In the genomic region with DNA sequence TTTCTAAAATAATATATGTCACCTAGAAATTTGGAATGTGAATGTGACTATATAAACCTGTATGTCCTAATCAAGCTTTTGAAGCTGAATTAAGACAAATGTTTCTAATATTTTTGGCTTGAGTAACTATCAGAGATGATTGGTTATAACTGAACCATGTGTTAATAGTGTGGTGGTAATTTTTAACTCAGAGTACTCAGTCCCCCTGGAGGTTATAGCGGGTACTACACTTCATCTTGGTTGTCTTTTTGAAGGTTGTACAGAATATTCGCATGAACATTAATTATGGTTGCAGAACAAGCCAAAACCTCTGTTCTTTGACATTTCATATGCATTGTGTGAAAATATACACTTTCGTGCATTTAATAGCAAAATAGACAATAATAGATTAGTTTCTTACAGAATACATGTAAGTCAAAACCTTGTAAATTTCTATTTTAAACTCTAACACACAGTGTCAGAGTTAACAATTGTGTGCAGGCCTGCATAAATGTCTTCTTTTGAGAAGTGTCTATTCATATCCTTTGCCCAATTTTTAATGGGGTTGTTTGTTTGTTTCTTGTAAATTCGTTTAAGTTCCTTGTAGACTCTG, we compare ENCODE assay signal across 8 cellular contexts.
A peak's percentile ranks its signal among the peaks of the same experiment; 100 is the strongest.
DNase-seq lines count a peak whose midpoint lies in the region; ATAC-seq, FAIRE-seq and TF ChIP-seq lines count a peak whose summit lies in the region.

No MANE protein-coding gene starts in this region.

- WGBS in mammary epithelial cell (ENCODE audit: low coverage, missing lambda C conversion rate), result 66% methylated on average over 4 of the region's 4 CpGs
- 15% methylated on average over 4 of the region's 4 CpGs for WGBS in HepG2 (ENCODE audit: low lambda C conversion rate)

- H3K9me3 ChIP-seq in OCI-LY1 (ENCODE audit: low read length) (no peaks in the 10 kb centered on the region), mammary epithelial cell (replicated peaks; ENCODE audit: insufficient read depth, low read length) (no peaks in the 10 kb centered on the region), HepG2 (ENCODE audit: low read length) (no peaks in the 10 kb centered on the region), upper lobe of right lung (no peaks in the 10 kb centered on the region)

- H3K79me2 ChIP-seq in OCI-LY1 (ENCODE audit: insufficient read depth, low read length), result no peaks in the 10 kb centered on the region
- H3K79me2 ChIP-seq in mammary epithelial cell (ENCODE audit: insufficient read depth, low read length), result peaks cover 28% of the 10 kb centered on the region
- no peaks in the 10 kb centered on the region for H3K79me2 ChIP-seq in HepG2 (ENCODE audit: insufficient read depth, low read length)

- TF ChIP-seq CTCF in OCI-LY1 (IDR thresholded peaks at IDR 0.05; ENCODE audit: low read length) (peak; percentile 74), mammary epithelial cell (conservative IDR thresholded peaks at IDR 0.05 in 1 of 2, IDR thresholded peaks at IDR 0.05 in 1 of 2; ENCODE audit: extremely low read depth in 1 of 2, insufficient read depth in 1 of 2, low read depth in 1 of 2, low read length in 2 of 2) (peak; percentile 69 to 72), HepG2 (CRISPR knock-in tag; IDR thresholded peaks at IDR 0.05) (peak; percentile 65), upper lobe of right lung (IDR thresholded peaks at IDR 0.05) (peak; percentile 87)

- DNase-seq in COLO668 (lab: John Stamatoyannopoulos, UW; ENCODE audit: unreplicated experiment) (peak; percentile 38), mammary epithelial cell (peak; percentile 41), HepG2 (ENCODE audit: low spot score) (peak; percentile 53), upper lobe of right lung (no peak), T-helper 9 cell (no peak)

- H3K4me3 ChIP-seq in OCI-LY1 (ENCODE audit: low read depth, low read length, poor library complexity, severe bottlenecking) (no peak overlapping the region), mammary epithelial cell (replicated peaks in 1 of 3; ENCODE audit: insufficient read depth in 1 of 3, low read depth in 2 of 3, low read length in 3 of 3) (no peak overlapping the region), HepG2 (replicated peaks in 1 of 3; ENCODE audit: insufficient read depth in 1 of 3, low read depth in 2 of 3, low read length in 3 of 3) (no peak overlapping the region), upper lobe of right lung (no peak overlapping the region)

- no peak for TF ChIP-seq EP300 in HepG2 (IDR thresholded peaks at IDR 0.05; ENCODE audit: low read depth in 2 of 2, low read length in 2 of 2)
- no peak for TF ChIP-seq EP300 in HepG2 (CRISPR knock-in tag; IDR thresholded peaks at IDR 0.05; ENCODE audit: borderline replicate concordance)

- H3K4me1 ChIP-seq in OCI-LY1 (ENCODE audit: insufficient read depth, low read length, severe bottlenecking), result no peaks in the 10 kb centered on the region
- peaks cover 34% of the 10 kb centered on the region for H3K4me1 ChIP-seq in mammary epithelial cell (ENCODE audit: insufficient read depth, low read length)
- H3K4me1 ChIP-seq in HepG2 (ENCODE audit: insufficient read depth, low read length), result peaks cover 30% of the 10 kb centered on the region
- H3K4me1 ChIP-seq in upper lobe of right lung, result no peaks in the 10 kb centered on the region

- CTCF ChIA-PET in mammary epithelial cell (lab: Charles Lee; ENCODE audit: low non-redundant PET) (interaction anchor here (0.6 to 0.7 kb wide), 2 partner anchors 9 to 390 kb away, joined by 4 read pairs; no protein-coding TSS in a partner anchor), HepG2 (lab: Yijun Ruan, JAX; ENCODE audit: low intra/inter-chr PET ratio, low total read pairs) (interaction anchor here (1.6 to 2.4 kb wide), 3 partner anchors 148 to 170 kb away, joined by 6 to 13 read pairs (median 9); a partner anchor contains a TSS)

- POLR2A ChIA-PET in HepG2 (lab: Yijun Ruan, JAX), result no interaction called here

- no peak for TF ChIP-seq RAD21 in HepG2 (CRISPR knock-in tag; IDR thresholded peaks at IDR 0.05)

- BruUV-seq in mammary epithelial cell (replicated peaks; lab: Mats Ljungman, UMichigan) (no TSS peak), HepG2 (replicated peaks; lab: Mats Ljungman, UMichigan) (no TSS peak)

- no peaks in the 10 kb centered on the region for H3F3A ChIP-seq in OCI-LY1 (ENCODE audit: insufficient read depth, low read length)

- H3K9ac ChIP-seq in OCI-LY1 (ENCODE audit: low read length), result no peak overlapping the region
- H3K9ac ChIP-seq in mammary epithelial cell (ENCODE audit: insufficient read depth, low read length), result no peak overlapping the region
- H3K9ac ChIP-seq in HepG2 (ENCODE audit: insufficient read depth, low read depth, low read length), result no peak overlapping the region

- no peaks in the 10 kb centered on the region for H4K20me1 ChIP-seq in OCI-LY1 (ENCODE audit: insufficient read depth, low read length)
- no peaks in the 10 kb centered on the region for H4K20me1 ChIP-seq in mammary epithelial cell (ENCODE audit: insufficient read depth, low read length)
- H4K20me1 ChIP-seq in HepG2 (ENCODE audit: insufficient read depth, low read length), result no peaks in the 10 kb centered on the region

- H3K36me3 ChIP-seq in OCI-LY1 (ENCODE audit: insufficient read depth, low read length) (no peaks in the 10 kb centered on the region), mammary epithelial cell (ENCODE audit: insufficient read depth, low read length) (no peaks in the 10 kb centered on the region), HepG2 (replicated peaks in 1 of 2; ENCODE audit: control insufficient read depth in 1 of 2, insufficient read depth in 2 of 2, low read length in 2 of 2) (no peaks in the 10 kb centered on the region), upper lobe of right lung (no peaks in the 10 kb centered on the region)

- dilution Hi-C loops in mammary epithelial cell (cut with HindIII; ENCODE audit: low sequenced_read_pairs), result no loop called here

- 0 out of 2 replicates have a peak, but pooled peaks cover 4% of the 10 kb centered on the region for H3K27me3 ChIP-seq in OCI-LY1 (ENCODE audit: insufficient read depth, low read length)
- no peaks in the 10 kb centered on the region for H3K27me3 ChIP-seq in mammary epithelial cell (ENCODE audit: insufficient read depth, low read length)
- no peaks in the 10 kb centered on the region for H3K27me3 ChIP-seq in HepG2 (ENCODE audit: control insufficient read depth in 1 of 2, insufficient read depth in 2 of 2, low read length in 2 of 2)
- no peaks in the 10 kb centered on the region for H3K27me3 ChIP-seq in upper lobe of right lung

- H3K4me2 ChIP-seq in OCI-LY1 (ENCODE audit: low read length), result no peak overlapping the region
- no peak overlapping the region for H3K4me2 ChIP-seq in mammary epithelial cell (ENCODE audit: insufficient read depth, low read depth, low read length)
- H3K4me2 ChIP-seq in HepG2 (ENCODE audit: low read depth, low read length), result no peak overlapping the region

- ATAC-seq in GM18511 (IDR thresholded peaks at IDR 0.05; ENCODE audit: unreplicated experiment) (peak; percentile 92), HG03066 (IDR thresholded peaks at IDR 0.05; ENCODE audit: low read depth, unreplicated experiment) (peak; percentile 65), HepG2 (peak; percentile 19; the same call in 1 of the 3 replicates), upper lobe of right lung (peak; percentile 96)

- H3K9me2 ChIP-seq in OCI-LY1 (ENCODE audit: low read depth, low read length), result no peaks in the 10 kb centered on the region

- no peak overlapping the region for H2AFZ ChIP-seq in OCI-LY1 (ENCODE audit: low read length)
- no peak overlapping the region for H2AFZ ChIP-seq in mammary epithelial cell (ENCODE audit: low read depth, low read length)
- H2AFZ ChIP-seq in HepG2 (ENCODE audit: low read length), result no peak overlapping the region

- intact Hi-C loops in mammary epithelial cell (cut with micrococcal nuclease) (loop anchor here (1.0 kb wide), 1 partner anchor 148 kb away; no protein-coding TSS in a partner anchor), HepG2 (cut with micrococcal nuclease; ENCODE audit: unreplicated experiment) (loop anchor here (1.0 kb wide), 3 partner anchors 26 to 168 kb away; a partner anchor contains a TSS), upper lobe of right lung (cut with DNase I) (loop anchor here (10.0 kb wide), 1 partner anchor 146 kb away; no protein-coding TSS in a partner anchor)

- in situ Hi-C loops in mammary epithelial cell (cut with MboI; ENCODE audit: low sequenced_read_pairs in 2 of 2) (loop anchor here in 1 of 2 donors (10.0 kb wide), 1 partner anchor 146 kb away; no protein-coding TSS in a partner anchor), HepG2 (cut with HindIII; ENCODE audit: extremely low pct_ligation_motif_present, low pct_unique_long_range_greater_than_20kb) (no loop called here)

- no peak for TF ChIP-seq POLR2A in HepG2 (IDR thresholded peaks at IDR 0.05; ENCODE audit: insufficient read depth in 1 of 2, low read depth in 2 of 2, low read length in 2 of 2)

- H3K27ac ChIP-seq in OCI-LY1 (ENCODE audit: low read depth, low read length, poor library complexity, severe bottlenecking) (no peak overlapping the region), mammary epithelial cell (ENCODE audit: insufficient read depth, low read depth, low read length) (no peak overlapping the region), HepG2 (ENCODE audit: extremely low read length, insufficient read depth, low read length) (no peak overlapping the region), upper lobe of right lung (no peak overlapping the region)

- peak; percentile 51 for FAIRE-seq in HepG2 (lab: Jason Lieb, UNC)

TF ChIP-seq in HepG2, 621 proteins besides CTCF, POLR2A, EP300 and RAD21 (continues in another document):
- TF ChIP-seq STAG1 (CRISPR knock-in tag; IDR thresholded peaks at IDR 0.05) (peak; percentile 55), ZNF446 (CRISPR knock-in tag; IDR thresholded peaks at IDR 0.05) (no peak), ZIK1 (CRISPR knock-in tag; IDR thresholded peaks at IDR 0.05; ENCODE audit: borderline replicate concordance, low read depth) (no peak), FOXA3 (CRISPR knock-in tag; IDR thresholded peaks at IDR 0.05) (no peak), HES4 (CRISPR knock-in tag; IDR thresholded peaks at IDR 0.05; ENCODE audit: borderline replicate concordance) (no peak), SRF (IDR thresholded peaks at IDR 0.05; ENCODE audit: low read depth, low read length) (no peak)
- TF ChIP-seq, protein P1, sequence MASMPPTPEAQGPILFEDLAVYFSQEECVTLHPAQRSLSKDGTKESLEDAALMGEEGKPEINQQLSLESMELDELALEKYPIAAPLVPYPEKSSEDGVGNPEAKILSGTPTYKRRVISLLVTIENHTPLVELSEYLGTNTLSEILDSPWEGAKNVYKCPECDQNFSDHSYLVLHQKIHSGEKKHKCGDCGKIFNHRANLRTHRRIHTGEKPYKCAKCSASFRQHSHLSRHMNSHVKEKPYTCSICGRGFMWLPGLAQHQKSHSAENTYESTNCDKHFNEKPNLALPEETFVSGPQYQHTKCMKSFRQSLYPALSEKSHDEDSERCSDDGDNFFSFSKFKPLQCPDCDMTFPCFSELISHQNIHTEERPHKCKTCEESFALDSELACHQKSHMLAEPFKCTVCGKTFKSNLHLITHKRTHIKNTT (CRISPR knock-in tag; IDR thresholded peaks at IDR 0.05), result no peak

Comparison
In these comparisons a context has a peak if more than half of its experiments do, and no peak if none do; other contexts are left out.
1. DNase-seq: peak in COLO668 (single experiment), mammary epithelial cell (single experiment) and HepG2 (single experiment); none in upper lobe of right lung (single experiment) and T-helper 9 cell (single experiment).
2. ATAC-seq: peak in every context shown above with its lines; median percentile 96 in upper lobe of right lung; 92 in GM18511; 65 in HG03066; 19 in HepG2.
3. Peak in every context shown above with its lines, with median percentiles within 50 percentile points of each other: CTCF ChIP-seq.